12 cellular contexts compared by ENCODE assay signal in genomic region chr13:39892731-39893293, GRCh38.
A peak's percentile ranks its signal among the peaks of the same experiment; 100 is the strongest.
DNase-seq lines count a peak whose midpoint lies in the region; ATAC-seq, FAIRE-seq and TF ChIP-seq lines count a peak whose summit lies in the region.
"Had no signal": no experiment of that assay in that cellular context is flagged by ENCODE, and none has a peak within 500 bp of the region (broad histone marks: within the 10 kb centered on the region; RNA-seq: fewer than 3 reads in every experiment).

No MANE protein-coding gene starts in this region.

- H3K9me3 ChIP-seq in CD8-positive, alpha-beta memory T cell (ENCODE audit: low read length) = no peaks in the 10 kb centered on the region
- H3K9me3 ChIP-seq in suprapubic skin = no peaks in the 10 kb centered on the region
- H3K9me3 ChIP-seq: SJSA1 had no signal

- H3K27ac ChIP-seq in CD8-positive, alpha-beta memory T cell (ENCODE audit: low read depth, low read length) = no peak overlapping the region
- no peak overlapping the region for H3K27ac ChIP-seq in suprapubic skin
- H3K27ac ChIP-seq: dorsolateral prefrontal cortex, SJSA1 had no signal

- H3K4me1 Mint-ChIP-seq in CD8-positive, alpha-beta memory T cell = peaks cover 9 to 32% (median 20%) of the 10 kb centered on the region in 3 donors

- TF ChIP-seq POLR2A in suprapubic skin (IDR thresholded peaks at IDR 0.05) = no peak

- no peaks in the 10 kb centered on the region for H3K36me3 Mint-ChIP-seq in CD8-positive, alpha-beta memory T cell

- H3K27me3 Mint-ChIP-seq in CD8-positive, alpha-beta memory T cell = peaks cover 8 to 11% of the 10 kb centered on the region in 2 donors

- peaks cover 24% of the 10 kb centered on the region for H3K4me1 ChIP-seq in CD8-positive, alpha-beta memory T cell (ENCODE audit: insufficient read depth, low read length)
- H3K4me1 ChIP-seq in suprapubic skin = peaks cover 4% of the 10 kb centered on the region

- no peaks in the 10 kb centered on the region for H3K27me3 ChIP-seq in CD8-positive, alpha-beta memory T cell (ENCODE audit: insufficient read depth, low read length, poor library complexity, severe bottlenecking)
- no peaks in the 10 kb centered on the region for H3K27me3 ChIP-seq in suprapubic skin
- H3K27me3 ChIP-seq: dorsolateral prefrontal cortex, SJSA1 had no signal

- H3K4me3 ChIP-seq in CD8-positive, alpha-beta memory T cell (ENCODE audit: low read length) = no peak overlapping the region
- no peak overlapping the region for H3K4me3 ChIP-seq in suprapubic skin
- H3K4me3 ChIP-seq: dorsolateral prefrontal cortex, SJSA1 had no signal

- 52% methylated on average over 5 of the region's 5 CpGs for WGBS in suprapubic skin

- FAIRE-seq in endometrium (lab: Jason Lieb, UNC) = peak; percentile 92

- peak in 1 of 5 donors; percentile 28 for DNase-seq in CD8-positive, alpha-beta memory T cell
- peak; percentile 24 to 47 for DNase-seq in activated CD4-positive, alpha-beta T cell treated with anti-CD3 and anti-CD28 coated beads, Interleukin-2, amount 50 U/mL, for 48 hours
- peak in 2 of 3 donors; percentile 10 to 14 for DNase-seq in stimulated activated CD4-positive, alpha-beta T cell treated with anti-CD3 and anti-CD28 coated beads, Interleukin-12 subunit alpha, Interleukin-12 subunit beta, amount 100 ng/mL, for 48 hours (ENCODE audit: low read depth in 2 of 3, low spot score in 1 of 3)
- DNase-seq in suprapubic skin (ENCODE audit: low spot score in 2 of 2) (no peak), ureter (ENCODE audit: low spot score) (no peak), CD1c-positive myeloid dendritic cell (ENCODE audit: extremely low spot score) (no peak)
- DNase-seq: dorsolateral prefrontal cortex, KG1, NCI-H446 treated with DMSO at 0.1 percent for 48 hours had no signal

- no peak for ATAC-seq in GM21423 (IDR thresholded peaks at IDR 0.05; ENCODE audit: unreplicated experiment)

- TF ChIP-seq EP300 in suprapubic skin (IDR thresholded peaks at IDR 0.05) = no peak

- POLR2A ChIA-PET in CD8-positive, alpha-beta memory T cell (lab: Charles Lee) = no interaction called here

- peak overlapping the region in 3 of 8 donors; percentile 1 to 84 (median 7) for H3K27ac Mint-ChIP-seq in CD8-positive, alpha-beta memory T cell

- H3K4me3 Mint-ChIP-seq in CD8-positive, alpha-beta memory T cell = peak overlapping the region in 4 of 7 donors; percentile 21 to 44 (median 26)

- no peaks in the 10 kb centered on the region for H3K36me3 ChIP-seq in CD8-positive, alpha-beta memory T cell (ENCODE audit: insufficient read depth, low read length)
- no peaks in the 10 kb centered on the region for H3K36me3 ChIP-seq in suprapubic skin
- H3K36me3 ChIP-seq: SJSA1 had no signal

- TF ChIP-seq CTCF in suprapubic skin (IDR thresholded peaks at IDR 0.05) = no peak

- CTCF ChIA-PET in CD8-positive, alpha-beta memory T cell (lab: Charles Lee) = interaction anchor here (0.7 to 1.8 kb wide), 2 partner anchors 10 to 50 kb away, joined by 3 to 4 read pairs; no protein-coding TSS in a partner anchor

- no peaks in the 10 kb centered on the region for H3K9me3 Mint-ChIP-seq in CD8-positive, alpha-beta memory T cell

Comparison
In these comparisons a context has a peak if more than half of its experiments do, and no peak if none do; other contexts are left out.
1. DNase-seq: peak in activated CD4-positive, alpha-beta T cell treated with anti-CD3 and anti-CD28 coated beads, Interleukin-2, amount 50 U/mL, for 48 hours (2 of 2) and stimulated activated CD4-positive, alpha-beta T cell treated with anti-CD3 and anti-CD28 coated beads, Interleukin-12 subunit alpha, Interleukin-12 subunit beta, amount 100 ng/mL, for 48 hours (2 of 3); none in suprapubic skin (0 of 2), ureter (single experiment) and CD1c-positive myeloid dendritic cell (single experiment).